10 cellular contexts compared by ENCODE assay signal in genomic region chr17:45073414-45074070, GRCh38. TPM values are rescaled to one million over a fixed set of nuclear protein-coding genes. Genes with fewer than 3 reads are reported as not detected.
DNase-seq lines count a peak whose midpoint lies in the region; ATAC-seq and TF ChIP-seq lines count a peak whose summit lies in the region.
"Had no signal": no experiment of that assay in that cellular context is flagged by ENCODE, and none has a peak within 500 bp of the region (broad histone marks: within the 10 kb centered on the region; RNA-seq: fewer than 3 reads in every experiment).

No MANE protein-coding gene starts in this region.

- H3K36me3 ChIP-seq in esophagus muscularis mucosa (peaks cover 0 to 60% (median 20%) of the 10 kb centered on the region in 4 donors), thyroid gland (peaks cover 0 to 5% of the 10 kb centered on the region in 2 donors)

- 73% methylated on average over 5 of the region's 5 CpGs for WGBS in esophagus muscularis mucosa
- WGBS in thyroid gland, 2 donors = 90 to 92% methylated on average over 5 of the region's 5 CpGs

- no peaks in the 10 kb centered on the region for H3K9me3 ChIP-seq in esophagus muscularis mucosa
- no peaks in the 10 kb centered on the region for H3K9me3 ChIP-seq in thyroid gland

- TF ChIP-seq EP300 in esophagus muscularis mucosa (IDR thresholded peaks at IDR 0.05) = no peak

- H3K4me1 ChIP-seq in esophagus muscularis mucosa = peaks cover 18 to 46% (median 40%) of the 10 kb centered on the region in 4 donors
- H3K4me1 ChIP-seq in thyroid gland = peaks cover 17 to 42% of the 10 kb centered on the region in 2 donors

- H3K27ac ChIP-seq in esophagus muscularis mucosa (replicated peaks in 1 of 4) = peak overlapping the region; percentile 41 to 78 (median 67)
- H3K27ac ChIP-seq in thyroid gland = peak overlapping the region in 1 of 3 donors; percentile 17

- TF ChIP-seq CTCF in esophagus muscularis mucosa (IDR thresholded peaks at IDR 0.05) (no peak), thyroid gland (IDR thresholded peaks at IDR 0.05) (no peak)

- no peak for ATAC-seq in HG03432 (IDR thresholded peaks at IDR 0.05; ENCODE audit: unreplicated experiment)
- ATAC-seq: HCT116, left lobe of liver had no signal

- H3K27me3 ChIP-seq in esophagus muscularis mucosa (no peaks in the 10 kb centered on the region), thyroid gland (no peaks in the 10 kb centered on the region)

- TF ChIP-seq POLR2A in esophagus muscularis mucosa (IDR thresholded peaks at IDR 0.05; ENCODE audit: low read depth) = no peak
- TF ChIP-seq POLR2A in thyroid gland (IDR thresholded peaks at IDR 0.05) = no peak

- H3K4me3 ChIP-seq in esophagus muscularis mucosa (no peak overlapping the region), thyroid gland (replicated peaks in 1 of 3) (no peak overlapping the region)

- DNase-seq in ELF-1 (ENCODE audit: low read depth, low spot score) = peak; percentile 15
- DNase-seq in OCI-M1 (lab: John Stamatoyannopoulos, UW) = peak; percentile 31
- no peak for DNase-seq in esophagus muscularis mucosa (ENCODE audit: extremely low spot score)
- DNase-seq in posterior vena cava (ENCODE audit: low spot score) = peak; percentile 34
- no peak for DNase-seq in thyroid gland
- DNase-seq in activated CD8-positive, alpha-beta memory T cell treated with anti-CD3 and anti-CD28 coated beads, Interleukin-2, amount 50 U/mL, for 48 hours = no peak
- no peak for DNase-seq in RKO (ENCODE audit: low spot score)

- intact Hi-C loops in esophagus muscularis mucosa (cut with DNase I) (no loop called here), posterior vena cava (cut with DNase I) (no loop called here), thyroid gland (cut with DNase I) (no loop called here)

RNA-seq across cellular contexts. Expression of gene NMT1, which starts 12.4 kb away (rescaled TPM):
- total RNA-seq in esophagus muscularis mucosa (10 to 100 TPM; 58.5 to 79.3 (median 65.1) TPM), posterior vena cava (10 to 100 TPM; 71.8 to 83.5 TPM), thyroid gland (10 to 100 TPM; 71.7 to 98.9 (median 85.2) TPM)

RNA-seq across cellular contexts. Expression of gene DCAKD, which starts 22.1 kb away (rescaled TPM):
- 10 to 100 TPM; 50.3 to 68.8 (median 57.9) TPM for total RNA-seq in esophagus muscularis mucosa
- 10 to 100 TPM; 17.9 to 19.9 TPM for total RNA-seq in posterior vena cava
- total RNA-seq in thyroid gland = 100 to 1,000 TPM in 1 of 4 donors, 10 to 100 TPM in 3; 53.5 to 102 (median 72.9) TPM

RNA-seq across cellular contexts. Expression of gene PLCD3, which starts 58.8 kb away (rescaled TPM):
- 100 to 1,000 TPM in 2 of 4 donors, 10 to 100 TPM in 2; 49.4 to 154 (median 106) TPM for total RNA-seq in esophagus muscularis mucosa
- total RNA-seq in posterior vena cava = 10 to 100 TPM; 69.3 to 74.2 TPM
- 10 to 100 TPM in 3 of 4 donors, 1 to 10 TPM in 1; 8.6 to 24.8 (median 16.9) TPM for total RNA-seq in thyroid gland

Comparison
In these comparisons a context has a peak if more than half of its experiments do, and no peak if none do; other contexts are left out.
1. DNase-seq: peak in ELF-1 (single experiment), OCI-M1 (single experiment) and posterior vena cava (single experiment); none in esophagus muscularis mucosa (single experiment), thyroid gland (0 of 2), activated CD8-positive, alpha-beta memory T cell treated with anti-CD3 and anti-CD28 coated beads, Interleukin-2, amount 50 U/mL, for 48 hours (single experiment) and RKO (single experiment).